In the genomic region with DNA sequence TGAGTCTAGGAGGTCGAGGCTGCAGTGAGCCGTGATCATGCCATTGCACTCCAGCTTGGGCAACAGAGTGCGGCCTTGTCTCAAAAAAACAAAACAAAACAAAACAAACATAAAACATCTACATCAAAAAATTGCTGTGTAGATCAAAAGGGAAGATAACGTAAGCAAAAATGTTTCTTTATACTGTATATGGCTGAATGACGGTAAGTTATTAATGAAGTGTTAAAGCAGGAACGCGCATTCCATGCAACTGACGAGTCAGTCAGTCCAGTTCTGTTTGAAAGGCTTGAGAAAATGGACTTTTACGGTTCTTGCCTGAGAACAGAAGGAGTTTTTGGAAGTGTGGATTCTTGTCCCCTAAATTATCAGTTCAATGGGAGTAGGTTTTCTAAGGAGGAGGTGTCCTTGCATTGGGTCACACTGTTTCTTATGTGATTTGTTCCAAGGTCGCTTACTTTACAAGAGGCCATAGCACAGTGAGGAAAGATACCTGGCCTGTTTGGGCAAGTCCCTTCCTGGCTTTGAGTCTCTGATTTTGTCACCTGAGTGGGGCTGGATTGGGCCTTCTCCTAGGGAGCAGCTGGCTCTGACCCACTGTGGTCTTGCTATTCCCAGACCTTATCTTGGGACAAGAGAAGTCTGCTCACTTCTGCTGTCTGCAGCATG, we compare ENCODE assay signal across 15 cellular contexts.
"Had no signal": no experiment of that assay in that cellular context is flagged by ENCODE, and none has a peak within 500 bp of the region (broad histone marks: within the 10 kb centered on the region; RNA-seq: fewer than 3 reads in every experiment).

No MANE protein-coding gene starts in this region.

- H3K27ac Mint-ChIP-seq: activated T-helper 2 cell treated with anti-CD3 and anti-CD28 coated beads, Interferon-gamma antibody, Interleukin-2, Interleukin-4, amounts not matched to agents 10 μg/mL and 5 μg/mL and 100 μg/mL, durations not matched to agents 14 hours and 24 hours and 36 hours; brain; naive thymus-derived CD8-positive, alpha-beta T cell; progenitor cell of endocrine pancreas; T-helper 2 cell treated with Interferon-gamma antibody and Interleukin-4, amounts not matched to agents 5 μg/mL and 100 μg/mL, for 36 hours had no signal

- H3K36me3 Mint-ChIP-seq: brain; naive thymus-derived CD8-positive, alpha-beta T cell had no signal

- H3K27me3 ChIP-seq: neutrophil, right lobe of liver had no signal

- H3K4me1 ChIP-seq: right lobe of liver had no signal

- H3K4me1 Mint-ChIP-seq: brain; naive thymus-derived CD8-positive, alpha-beta T cell had no signal

- H3K9me3 Mint-ChIP-seq: activated T-helper 2 cell treated with anti-CD3 and anti-CD28 coated beads, Interferon-gamma antibody, Interleukin-2, Interleukin-4, amounts not matched to agents 10 μg/mL and 5 μg/mL and 100 μg/mL, durations not matched to agents 14 hours and 24 hours and 36 hours; T-helper 2 cell treated with Interferon-gamma antibody and Interleukin-4, amounts not matched to agents 5 μg/mL and 100 μg/mL, for 36 hours had no signal

- ATAC-seq: activated CD4-positive, CD25-positive, alpha-beta regulatory T cell treated with anti-CD3 and anti-CD28 coated beads, Interleukin-2, amount 50 U/mL, for 24 hours; mucosa of descending colon; naive thymus-derived CD8-positive, alpha-beta T cell; right lobe of liver had no signal

- DNase-seq: activated naive CD4-positive, alpha-beta T cell treated with anti-CD3 and anti-CD28 coated beads, Interleukin-2, amount 50 U/mL, for 16 hours; amygdala; hypothalamus; mucosa of descending colon; naive thymus-derived CD8-positive, alpha-beta T cell; right lobe of liver; stimulated activated CD4-positive, alpha-beta T cell treated with anti-CD3 and anti-CD28 coated beads, Interleukin-2, amount 100 ng/mL, for 48 hours; stimulated activated naive CD4-positive, alpha-beta T cell treated with Interleukin-2 at 50 U/mL for 16 hours had no signal

- H3K36me3 ChIP-seq: neutrophil, right lobe of liver had no signal

- H3K9me3 ChIP-seq: mucosa of descending colon, neutrophil, right lobe of liver had no signal

- H3K27ac ChIP-seq: neutrophil, right lobe of liver had no signal

- H3K4me3 ChIP-seq: lung, mucosa of descending colon, right lobe of liver had no signal

- H3K4me3 Mint-ChIP-seq: brain; naive thymus-derived CD8-positive, alpha-beta T cell; T-helper 2 cell treated with Interferon-gamma antibody and Interleukin-4, amounts not matched to agents 5 μg/mL and 100 μg/mL, for 36 hours had no signal
